8 cellular contexts compared by ENCODE assay signal in genomic region chr22:50146440-50147228, GRCh38. TPM values are rescaled to one million over a fixed set of nuclear protein-coding genes. Genes with fewer than 3 reads are reported as not detected.
DNase-seq lines count a peak whose midpoint lies in the region; ATAC-seq, FAIRE-seq and TF ChIP-seq lines count a peak whose summit lies in the region.

No MANE protein-coding gene starts in this region.

- H3K9me1 ChIP-seq in K562 (ENCODE audit: control insufficient read depth, insufficient read depth, low read length): no peaks in the 10 kb centered on the region

- TF ChIP-seq RAD21 in K562 (CRISPR knock-in tag; conservative IDR thresholded peaks at IDR 0.05 in 1 of 2, IDR thresholded peaks at IDR 0.05 in 1 of 2): peak; percentile 50 to 76

- H3K9ac ChIP-seq in K562 (ENCODE audit: insufficient read depth in 1 of 2, low read depth in 2 of 2, low read length in 2 of 2): peak overlapping the region in 1 of 2 experiments; percentile 52; a peak in 2 of 4 replicates
- H3K9ac ChIP-seq in kidney (ENCODE audit: low read length in 2 of 2): no peak overlapping the region

- no peak overlapping the region; the same call in 1 of the 2 replicates for H3K4me2 ChIP-seq in K562 (ENCODE audit: insufficient read depth, low read length)

- H3K4me3 ChIP-seq in K562 (no peak overlapping the region), kidney (ENCODE audit: low read length in 2 of 2) (no peak overlapping the region), suprapubic skin (no peak overlapping the region)

- H3K36me3 ChIP-seq in K562 (ENCODE audit: control insufficient read depth, insufficient read depth, low read length) (no peaks in the 10 kb centered on the region), kidney (ENCODE audit: control insufficient read depth in 1 of 2, insufficient read depth in 2 of 2, low read length in 2 of 2) (no peaks in the 10 kb centered on the region), suprapubic skin (no peaks in the 10 kb centered on the region)

- FAIRE-seq in K562 (lab: Jason Lieb, UNC) (peak; percentile 85), kidney (lab: Jason Lieb, UNC) (peak; percentile 45), GM12892 (lab: Jason Lieb, UNC) (no peak)

- TF ChIP-seq POLR2A in K562 (conservative IDR thresholded peaks at IDR 0.05): no peak
- TF ChIP-seq POLR2A in suprapubic skin (IDR thresholded peaks at IDR 0.05): no peak
- TF ChIP-seq POLR2A in GM12892 (IDR thresholded peaks at IDR 0.05; ENCODE audit: low read depth, low read length): no peak

- no TSS peak for BruUV-seq in K562 (replicated peaks; lab: Mats Ljungman, UMichigan)

- H3K27ac ChIP-seq in K562 (ENCODE audit: extremely low read depth, low read depth, low read length): no peak overlapping the region
- no peak overlapping the region for H3K27ac ChIP-seq in kidney (ENCODE audit: low read depth in 2 of 2, low read length in 2 of 2)
- no peak overlapping the region for H3K27ac ChIP-seq in suprapubic skin

- WGBS in K562 (ENCODE audit: insufficient coverage, low coverage, missing lambda C conversion rate): 16% methylated on average over 19 of the region's 26 CpGs
- WGBS in suprapubic skin: 54% methylated on average over 18 of the region's 26 CpGs

- H3K79me2 ChIP-seq in K562 (ENCODE audit: control insufficient read depth, insufficient read depth, low read length): no peaks in the 10 kb centered on the region

- H3K27me3 ChIP-seq in K562 (ENCODE audit: control insufficient read depth in 2 of 2, insufficient read depth in 2 of 2, low read length in 2 of 2) (peaks cover 0 to 14% of the 10 kb centered on the region in 2 experiments; a peak in 3 of 5 replicates), suprapubic skin (peaks cover 3% of the 10 kb centered on the region)

- TF ChIP-seq EP300 in K562 (IDR thresholded peaks at IDR 0.05; ENCODE audit: low read length) (no peak), suprapubic skin (IDR thresholded peaks at IDR 0.05) (no peak)

- in situ Hi-C loops in K562 (cut with MboI): no loop called here

- ATAC-seq in K562 (peak; percentile 80), HG02623 (IDR thresholded peaks at IDR 0.05; ENCODE audit: unreplicated experiment) (no peak)

- CTCF ChIA-PET in K562 (lab: Yijun Ruan, JAX; ENCODE audit: low intra/inter-chr PET ratio): interaction anchor here (0.5 to 1.7 kb wide), 3 partner anchors 63 to 468 kb away, joined by 3 to 10 read pairs (median 5); no protein-coding TSS in a partner anchor

- POLR2A ChIA-PET in K562 (lab: Yijun Ruan, JAX): no interaction called here

- intact Hi-C loops in K562 (cut with micrococcal nuclease) (loop anchor here (5.0 to 10.0 kb wide), 2 partner anchors 198 to 546 kb away; partner anchors contain the start of gene PPP6R2), kidney (cut with DNase I) (loop anchor here (5.0 kb wide), 1 partner anchor 66 kb away; no protein-coding TSS in a partner anchor)

- DNase-seq in COLO668 (lab: John Stamatoyannopoulos, UW; ENCODE audit: unreplicated experiment) (peak; percentile 67), NCI-H1436 (lab: John Stamatoyannopoulos, UW) (peak; percentile 49), K562 (ENCODE audit: extremely low read depth in 1 of 4, low spot score in 3 of 4) (peak; percentile 58 to 72 (median 63)), kidney (peak; percentile 83), suprapubic skin (ENCODE audit: low spot score in 2 of 2) (peak; percentile 63 to 81), GM12892 (ENCODE audit: insufficient read length) (no peak), H4 (ENCODE audit: low spot score) (no peak)

- 0 out of 2 replicates have a peak overlapping the region, but pooled peaks have one; percentile 22 for H2AFZ ChIP-seq in K562 (ENCODE audit: low read depth, low read length)

- peaks cover 5 to 51% of the 10 kb centered on the region in 2 experiments; a peak in 4 of 5 replicates for H3K4me1 ChIP-seq in K562 (replicated peaks in 1 of 2; ENCODE audit: control insufficient read depth in 2 of 2, insufficient read depth in 2 of 2, low read length in 2 of 2)
- peaks cover 0 to 6% of the 10 kb centered on the region in 2 donors for H3K4me1 ChIP-seq in kidney (ENCODE audit: control insufficient read depth in 1 of 2, insufficient read depth in 1 of 2, low read depth in 1 of 2, low read length in 2 of 2)
- H3K4me1 ChIP-seq in suprapubic skin: peaks cover 2% of the 10 kb centered on the region

- TF ChIP-seq CTCF in K562 (IDR thresholded peaks at IDR 0.05 in 2 of 3, conservative IDR thresholded peaks at IDR 0.05 in 1 of 3; ENCODE audit: insufficient read depth in 2 of 3, low read depth in 1 of 3, low read length in 3 of 3) (peak; percentile 81 to 92 (median 88)), kidney (IDR thresholded peaks at IDR 0.05; ENCODE audit: borderline replicate concordance, extremely low read depth, insufficient read depth) (peak; percentile 87), suprapubic skin (IDR thresholded peaks at IDR 0.05) (peak; percentile 35 to 70)

- peaks cover 5% of the 10 kb centered on the region; the same call in 1 of the 2 replicates for H4K20me1 ChIP-seq in K562 (replicated peaks; ENCODE audit: control insufficient read depth, insufficient read depth, low read length)

- H3K9me3 ChIP-seq in K562 (replicated peaks; ENCODE audit: control insufficient read depth, insufficient read depth, low read depth, low read length) (no peaks in the 10 kb centered on the region), kidney (ENCODE audit: control insufficient read depth in 1 of 2, low read length in 2 of 2) (no peaks in the 10 kb centered on the region), suprapubic skin (no peaks in the 10 kb centered on the region)

RNA-seq across cellular contexts. Expression of gene PANX2, which starts 23.9 kb away (rescaled TPM):
- total RNA-seq in K562 (2011; cell fraction: chromatin; rRNA removed; ENCODE audit: low replicate concordance): 2.9 and 7.9 TPM in 2 replicates
- total RNA-seq in K562 (2011; cell fraction: nucleolus; rRNA removed): 4.5 and 5.7 TPM in 2 replicates
- 4.0 and 4.1 TPM in 2 replicates for total RNA-seq in K562 (2011; cell fraction: nucleoplasm; rRNA removed)
- 0.61 and 1.0 TPM in 2 replicates for total RNA-seq in K562 (2014; rRNA removed)
- 0.06 and 0.07 TPM in 2 replicates for total RNA-seq in K562 (2014; rRNA removed; fragmentation: Illumina TruSeq; extraction: Trizol)
- 0.15 and 0.29 TPM in 2 replicates for total RNA-seq in K562 (2015; rRNA removed; fragmentation: Illumina TruSeq; extraction: Trizol)
- total RNA-seq in K562 (2021): 3.0 and 3.9 TPM in 2 replicates
- polyA plus RNA-seq in K562 (2011; rRNA removed): 1.1 and 1.7 TPM in 2 replicates
- 2.4 and 3.0 TPM in 2 replicates for polyA plus RNA-seq in K562 (2011; cell fraction: cytosol; rRNA removed)
- 7.8 and 9.9 TPM in 2 replicates for polyA plus RNA-seq in K562 (2011; cell fraction: nucleus; rRNA removed)
- polyA plus RNA-seq in K562 (2012): 2.1 and 7.6 TPM in 2 replicates
- polyA plus RNA-seq in K562 (2014; fragmentation: Illumina TruSeq; extraction: Trizol): 0.22 and 0.72 TPM in 2 replicates
- polyA plus RNA-seq in K562 (2014; fragmentation: Nextera tagmentation; extraction: Ambion mirVana): under 1 TPM in 1 of 2 experiments, not detected in 1; 0.01 TPM
- polyA plus RNA-seq in K562 (2014; rRNA removed): 1.7 and 1.9 TPM in 2 replicates
- polyA minus RNA-seq in K562 (2011; rRNA and poly(A)+ RNA removed): 0.24 and 0.60 TPM in 2 replicates
- 1.1 and 2.9 TPM in 2 replicates for polyA minus RNA-seq in K562 (2011; cell fraction: cytosol; rRNA and poly(A)+ RNA removed)
- polyA minus RNA-seq in K562 (2011; cell fraction: nucleus; rRNA and poly(A)+ RNA removed): 1.2 and 1.7 TPM in 2 replicates
- total RNA-seq in kidney: 1.0 TPM
- 4.3 TPM for polyA plus RNA-seq in kidney (ENCODE audit: insufficient read depth, low read depth, low replicate concordance)
- 1 to 10 TPM; 1.2 to 2.8 (median 2.2) TPM for total RNA-seq in suprapubic skin
- 0.19 TPM for polyA plus RNA-seq in GM12892 (2012; ENCODE audit: missing spikeins)
- 4.2 and 4.4 TPM in 2 replicates for total RNA-seq in H4 (2014; rRNA removed; shearing (Covaris generic))

RNA-seq across cellular contexts. Expression of gene TRABD, which starts 39.1 kb away (rescaled TPM):
- 44.8 and 168 TPM in 2 replicates for total RNA-seq in K562 (2011; cell fraction: chromatin; rRNA removed; ENCODE audit: low replicate concordance)
- 130 and 141 TPM in 2 replicates for total RNA-seq in K562 (2011; cell fraction: nucleolus; rRNA removed)
- 69.2 and 70.6 TPM in 2 replicates for total RNA-seq in K562 (2011; cell fraction: nucleoplasm; rRNA removed)
- total RNA-seq in K562 (2014; rRNA removed): 41.2 and 49.8 TPM in 2 replicates
- 1.4 and 2.8 TPM in 2 replicates for total RNA-seq in K562 (2014; rRNA removed; fragmentation: Illumina TruSeq; extraction: Trizol)
- total RNA-seq in K562 (2015; rRNA removed; fragmentation: Illumina TruSeq; extraction: Trizol): 14.0 and 14.7 TPM in 2 replicates
- total RNA-seq in K562 (2021): 55.3 and 59.3 TPM in 2 replicates
- 24.3 and 35.9 TPM in 2 replicates for polyA plus RNA-seq in K562 (2011; rRNA removed)
- 27.7 and 49.1 TPM in 2 replicates for polyA plus RNA-seq in K562 (2011; cell fraction: cytosol; rRNA removed)
- 268 and 323 TPM in 2 replicates for polyA plus RNA-seq in K562 (2011; cell fraction: nucleus; rRNA removed)
- 38.7 and 63.6 TPM in 2 replicates for polyA plus RNA-seq in K562 (2012)
- 7.7 and 20.3 TPM in 2 replicates for polyA plus RNA-seq in K562 (2014; fragmentation: Illumina TruSeq; extraction: Trizol)
- polyA plus RNA-seq in K562 (2014; fragmentation: Nextera tagmentation; extraction: Ambion mirVana): under 1 TPM; 0.08 to 0.59 TPM
- 62.0 and 62.9 TPM in 2 replicates for polyA plus RNA-seq in K562 (2014; rRNA removed)
- polyA minus RNA-seq in K562 (2011; rRNA and poly(A)+ RNA removed): 4.1 and 8.2 TPM in 2 replicates
- 15.3 and 18.4 TPM in 2 replicates for polyA minus RNA-seq in K562 (2011; cell fraction: cytosol; rRNA and poly(A)+ RNA removed)
- polyA minus RNA-seq in K562 (2011; cell fraction: nucleus; rRNA and poly(A)+ RNA removed): 21.8 and 25.8 TPM in 2 replicates
- 56.3 TPM for total RNA-seq in kidney
- polyA plus RNA-seq in kidney (ENCODE audit: insufficient read depth, low read depth, low replicate concordance): 34.2 TPM
- 10 to 100 TPM; 35.7 to 78.2 (median 39.1) TPM for total RNA-seq in suprapubic skin
- 23.8 TPM for polyA plus RNA-seq in GM12892 (2012; ENCODE audit: missing spikeins)
- total RNA-seq in H4 (2014; rRNA removed; shearing (Covaris generic)): 13.7 and 17.2 TPM in 2 replicates

RNA-seq across cellular contexts. Expression of gene SELENOO, which starts 54.2 kb away (rescaled TPM):
- 12.6 and 38.1 TPM in 2 replicates for total RNA-seq in K562 (2011; cell fraction: chromatin; rRNA removed; ENCODE audit: low replicate concordance)
- total RNA-seq in K562 (2011; cell fraction: nucleolus; rRNA removed): 37.1 and 42.4 TPM in 2 replicates
- total RNA-seq in K562 (2011; cell fraction: nucleoplasm; rRNA removed): 17.2 and 22.2 TPM in 2 replicates
- total RNA-seq in K562 (2014; rRNA removed) (23.5 and 30.4 TPM in 2 replicates), K562 (2014; rRNA removed; fragmentation: Illumina TruSeq; extraction: Trizol) (0.93 and 1.8 TPM in 2 replicates), K562 (2015; rRNA removed; fragmentation: Illumina TruSeq; extraction: Trizol) (8.3 and 9.2 TPM in 2 replicates), K562 (2021) (22.6 and 24.4 TPM in 2 replicates), kidney (19.7 TPM), suprapubic skin (10 to 100 TPM; 27.4 to 66.1 (median 36.1) TPM)
- polyA plus RNA-seq in K562 (2011; rRNA removed) (9.7 and 14.9 TPM in 2 replicates), K562 (2014; fragmentation: Illumina TruSeq; extraction: Trizol) (2.2 and 11.6 TPM in 2 replicates), K562 (2014; fragmentation: Nextera tagmentation; extraction: Ambion mirVana) (under 1 TPM; 0.37 to 0.84 TPM), K562 (2014; rRNA removed) (24.3 and 24.9 TPM in 2 replicates), kidney (ENCODE audit: insufficient read depth, low read depth, low replicate concordance) (42.8 TPM)
- polyA plus RNA-seq in K562 (2011; cell fraction: cytosol; rRNA removed): 19.8 and 41.1 TPM in 2 replicates
- 43.7 and 74.3 TPM in 2 replicates for polyA plus RNA-seq in K562 (2011; cell fraction: nucleus; rRNA removed)
- 15.4 and 21.7 TPM in 2 replicates for polyA plus RNA-seq in K562 (2012)
- polyA minus RNA-seq in K562 (2011; rRNA and poly(A)+ RNA removed): 3.3 and 5.5 TPM in 2 replicates
- polyA minus RNA-seq in K562 (2011; cell fraction: cytosol; rRNA and poly(A)+ RNA removed): 8.8 and 11.2 TPM in 2 replicates
- polyA minus RNA-seq in K562 (2011; cell fraction: nucleus; rRNA and poly(A)+ RNA removed): 7.8 TPM in 2 replicates
- 4.9 TPM for polyA plus RNA-seq in GM12892 (2012; ENCODE audit: missing spikeins)
- total RNA-seq in H4 (2014; rRNA removed; shearing (Covaris generic)): 13.4 and 19.6 TPM in 2 replicates

RNA-seq across cellular contexts. Expression of gene MOV10L1, which starts 56.8 kb away (rescaled TPM):
- total RNA-seq in K562 (2011; cell fraction: chromatin; rRNA removed; ENCODE audit: low replicate concordance): 2.1 and 2.8 TPM in 2 replicates
- 0.39 and 1.3 TPM in 2 replicates for total RNA-seq in K562 (2011; cell fraction: nucleolus; rRNA removed)
- 0.69 and 1.2 TPM in 2 replicates for total RNA-seq in K562 (2011; cell fraction: nucleoplasm; rRNA removed)
- total RNA-seq in K562 (2014; rRNA removed) (0.09 and 0.33 TPM in 2 replicates), K562 (2014; rRNA removed; fragmentation: Illumina TruSeq; extraction: Trizol) (0.10 and 0.22 TPM in 2 replicates), K562 (2015; rRNA removed; fragmentation: Illumina TruSeq; extraction: Trizol) (0.30 and 0.43 TPM in 2 replicates), K562 (2021) (0.33 and 0.34 TPM in 2 replicates), kidney (0.38 TPM), suprapubic skin (under 1 TPM in 2 of 4 donors, not detected in 2; 0.68 to 0.80 TPM)
- polyA plus RNA-seq in K562 (2011; rRNA removed) (0.40 and 0.43 TPM in 2 replicates), K562 (2014; fragmentation: Illumina TruSeq; extraction: Trizol) (0.15 and 0.24 TPM in 2 replicates), K562 (2014; fragmentation: Nextera tagmentation; extraction: Ambion mirVana) (under 1 TPM; 0.06 to 0.10 TPM), K562 (2014; rRNA removed) (0.15 and 0.85 TPM in 2 replicates), kidney (ENCODE audit: insufficient read depth, low read depth, low replicate concordance) (0.62 TPM)
- polyA plus RNA-seq in K562 (2011; cell fraction: cytosol; rRNA removed): 0.16 and 0.18 TPM in 2 replicates
- 2.0 and 2.7 TPM in 2 replicates for polyA plus RNA-seq in K562 (2011; cell fraction: nucleus; rRNA removed)
- 0.61 and 1.1 TPM in 2 replicates for polyA plus RNA-seq in K562 (2012)
- 0.21 and 0.24 TPM in 2 replicates for polyA minus RNA-seq in K562 (2011; rRNA and poly(A)+ RNA removed)
- not detected in 2 replicates for polyA minus RNA-seq in K562 (2011; cell fraction: cytosol; rRNA and poly(A)+ RNA removed)
- 0.27 and 1.2 TPM in 2 replicates for polyA minus RNA-seq in K562 (2011; cell fraction: nucleus; rRNA and poly(A)+ RNA removed)
- polyA plus RNA-seq in GM12892 (2012; ENCODE audit: missing spikeins): 0.15 TPM
- 1.8 and 2.9 TPM in 2 replicates for total RNA-seq in H4 (2014; rRNA removed; shearing (Covaris generic))

Comparison
In these comparisons a context has a peak if more than half of its experiments do, and no peak if none do; other contexts are left out.
1. DNase-seq: peak in COLO668 (single experiment), NCI-H1436 (single experiment), K562 (4 of 4), kidney (single experiment) and suprapubic skin (2 of 2); none in GM12892 (single experiment) and H4 (single experiment).
2. Peak in every context shown above with its lines, with median percentiles within 50 percentile points of each other: CTCF ChIP-seq.